ENCODE assay signal across 1 cellular context in genomic region chr4:98928131-98928504, GRCh38.
A peak's percentile ranks its signal among the peaks of the same experiment; 100 is the strongest.
TF ChIP-seq lines count a peak whose summit lies in the region.

No MANE protein-coding gene starts in this region.

TF ChIP-seq in HEK293, 187 proteins besides CTCF, POLR2A, EP300 and RAD21 (continued from another document):
- TF ChIP-seq ELK4 (IDR thresholded peaks at IDR 0.05; ENCODE audit: borderline replicate concordance, low read depth, low read length) (no peak), ZNF660 (tag by site-specific recombination; IDR thresholded peaks at IDR 0.05) (no peak), HIC1 (tag by site-specific recombination; IDR thresholded peaks at IDR 0.05) (no peak), BCL11B (tag by site-specific recombination; IDR thresholded peaks at IDR 0.05; ENCODE audit: low read depth) (no peak), ZNF544 (tag by site-specific recombination; IDR thresholded peaks at IDR 0.05) (no peak), GLIS2 (tag by site-specific recombination; IDR thresholded peaks at IDR 0.05) (no peak), ZNF549 (tag by site-specific recombination; IDR thresholded peaks at IDR 0.05) (no peak), ZBTB11 (tag by site-specific recombination; conservative IDR thresholded peaks at IDR 0.05; ENCODE audit: low read depth) (peak; percentile 55), ZNF530 (tag by site-specific recombination; IDR thresholded peaks at IDR 0.05; ENCODE audit: low read depth) (no peak), ZNF791 (tag by site-specific recombination; IDR thresholded peaks at IDR 0.05) (no peak), ZNF175 (tag by site-specific recombination; IDR thresholded peaks at IDR 0.05) (no peak), ZNF677 (tag by site-specific recombination; IDR thresholded peaks at IDR 0.05) (no peak), ZNF140 (tag by site-specific recombination; IDR thresholded peaks at IDR 0.05) (no peak), ZNF626 (tag by site-specific recombination; IDR thresholded peaks at IDR 0.05) (no peak), REST (tag by site-specific recombination; IDR thresholded peaks at IDR 0.05) (no peak), SP3 (tag by site-specific recombination; IDR thresholded peaks at IDR 0.05) (peak; percentile 66), TSHZ1 (tag by site-specific recombination; IDR thresholded peaks at IDR 0.05; ENCODE audit: borderline replicate concordance) (no peak), ZNF837 (tag by site-specific recombination; IDR thresholded peaks at IDR 0.05) (no peak), ZFP3 (tag by site-specific recombination; IDR thresholded peaks at IDR 0.05; ENCODE audit: low read depth) (no peak), ZBTB6 (tag by site-specific recombination; IDR thresholded peaks at IDR 0.05) (no peak), ZNF155 (tag by site-specific recombination; IDR thresholded peaks at IDR 0.05) (no peak), ZNF2 (tag by site-specific recombination; IDR thresholded peaks at IDR 0.05) (no peak; the same call in 1 of the 2 replicates), KLF17 (tag by site-specific recombination; IDR thresholded peaks at IDR 0.05) (no peak), ZNF555 (tag by site-specific recombination; conservative IDR thresholded peaks at IDR 0.05) (no peak), ZXDB (tag by site-specific recombination; IDR thresholded peaks at IDR 0.05) (peak; percentile 26), HOXA7 (CRISPR knock-in tag; IDR thresholded peaks at IDR 0.05; ENCODE audit: borderline replicate concordance) (no peak), ZNF146 (tag by site-specific recombination; IDR thresholded peaks at IDR 0.05) (no peak), ZNF600 (tag by site-specific recombination; IDR thresholded peaks at IDR 0.05) (peak; percentile 89), ZNF521 (tag by site-specific recombination; IDR thresholded peaks at IDR 0.05) (no peak), ZNF76 (tag by site-specific recombination; IDR thresholded peaks at IDR 0.05; ENCODE audit: borderline replicate concordance, low read depth) (no peak; the same call in 1 of the 2 replicates)
